In the genomic region with DNA sequence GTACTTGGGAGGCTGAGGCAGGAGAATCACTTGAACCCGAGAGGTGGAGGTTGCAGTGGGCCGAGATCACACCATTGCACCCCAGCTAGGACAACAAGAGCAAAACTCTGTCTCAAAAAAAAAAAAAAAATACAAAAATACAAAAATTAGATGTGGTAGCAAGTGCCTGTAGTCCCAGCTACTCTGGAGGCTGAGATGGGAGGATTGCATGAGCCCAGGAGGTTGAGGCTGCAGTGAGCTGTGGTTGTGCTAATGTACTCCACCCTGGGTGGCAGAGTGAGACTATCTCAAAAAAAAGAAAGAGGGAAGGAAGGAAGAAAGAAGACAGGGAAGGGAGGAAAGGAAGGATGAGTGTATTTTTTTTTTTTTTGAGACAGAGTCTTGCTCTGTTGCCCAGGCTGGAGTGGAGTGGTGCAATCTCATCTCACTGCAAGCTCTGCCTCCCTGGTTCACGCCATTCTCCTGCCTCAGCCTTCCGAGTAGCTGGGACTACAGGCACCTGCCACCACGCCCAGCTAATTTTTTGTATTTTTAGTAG, we compare ENCODE assay signal across 7 cellular contexts. TPM values are rescaled to one million over a fixed set of nuclear protein-coding genes. Genes with fewer than 3 reads are reported as not detected.
A peak's percentile ranks its signal among the peaks of the same experiment; 100 is the strongest.
DNase-seq lines count a peak whose midpoint lies in the region; ATAC-seq, FAIRE-seq and TF ChIP-seq lines count a peak whose summit lies in the region.
"Not testable (repeated sequence)": the region's sequence is repeated elsewhere in the genome, so short reads cannot be mapped to it uniquely, and the experiment has no call there.

No MANE protein-coding gene starts in this region.

- DNase-seq in Caco-2; T-helper 17 cell; activated CD4-positive, alpha-beta memory T cell treated with anti-CD3 and anti-CD28 coated beads for 36 hours; astrocyte (ENCODE audit: low read depth); central memory CD8-positive, alpha-beta T cell (ENCODE audit: low spot score in 2 of 2); stimulated activated naive CD8-positive, alpha-beta T cell treated with anti-CD3 and anti-CD28 coated beads, Interleukin-15, amount 100 ng/mL, for 72 hours: not testable (repeated sequence)

- H3K27me3 Mint-ChIP-seq in Caco-2 (ENCODE audit: insufficient read depth, unreplicated experiment); T-helper 17 cell; activated CD4-positive, alpha-beta memory T cell treated with anti-CD3 and anti-CD28 coated beads for 36 hours; activated T-helper 17 cell treated with anti-CD3 and anti-CD28 coated beads, Interleukin-2, amount 50 U/mL, for 72 hours; astrocyte (ENCODE audit: low read depth, unreplicated experiment); central memory CD8-positive, alpha-beta T cell; stimulated activated naive CD8-positive, alpha-beta T cell treated with anti-CD3 and anti-CD28 coated beads, Interleukin-15, amount 100 ng/mL, for 72 hours: not testable (repeated sequence)

- H3K36me3 Mint-ChIP-seq in Caco-2 (ENCODE audit: insufficient read depth, unreplicated experiment) (peaks cover 100% of the 10 kb centered on the region), T-helper 17 cell (ENCODE audit: low read depth) (peaks cover 23% of the 10 kb centered on the region), astrocyte (ENCODE audit: low read depth, unreplicated experiment) (peaks cover 13% of the 10 kb centered on the region)
- H3K36me3 Mint-ChIP-seq in activated CD4-positive, alpha-beta memory T cell treated with anti-CD3 and anti-CD28 coated beads for 36 hours: peaks cover 60% of the 10 kb centered on the region
- H3K36me3 Mint-ChIP-seq in activated T-helper 17 cell treated with anti-CD3 and anti-CD28 coated beads, Interleukin-2, amount 50 U/mL, for 72 hours (ENCODE audit: low read depth): peaks cover 100% of the 10 kb centered on the region
- peaks cover 90% of the 10 kb centered on the region for H3K36me3 Mint-ChIP-seq in central memory CD8-positive, alpha-beta T cell (ENCODE audit: insufficient read depth)

- H3K4me1 ChIP-seq in Caco-2; astrocyte (ENCODE audit: insufficient read depth, low read length): not testable (repeated sequence)

- H3K27ac ChIP-seq in astrocyte (ENCODE audit: low read depth, low read length): not testable (repeated sequence)

- peak overlapping the region; percentile 24 for H3K27ac Mint-ChIP-seq in Caco-2 (ENCODE audit: unreplicated experiment)
- peak overlapping the region; percentile 76 for H3K27ac Mint-ChIP-seq in T-helper 17 cell
- peak overlapping the region; percentile 13 for H3K27ac Mint-ChIP-seq in activated CD4-positive, alpha-beta memory T cell treated with anti-CD3 and anti-CD28 coated beads for 36 hours
- H3K27ac Mint-ChIP-seq in activated T-helper 17 cell treated with anti-CD3 and anti-CD28 coated beads, Interleukin-2, amount 50 U/mL, for 72 hours: peak overlapping the region; percentile 73
- peak overlapping the region; percentile 0 for H3K27ac Mint-ChIP-seq in astrocyte (ENCODE audit: unreplicated experiment)
- H3K27ac Mint-ChIP-seq in central memory CD8-positive, alpha-beta T cell (ENCODE audit: low read depth): peak overlapping the region; percentile 55
- H3K27ac Mint-ChIP-seq in stimulated activated naive CD8-positive, alpha-beta T cell treated with anti-CD3 and anti-CD28 coated beads, Interleukin-15, amount 100 ng/mL, for 72 hours: peak overlapping the region; percentile 34 to 89

- TF ChIP-seq CTCF in Caco-2 (IDR thresholded peaks at IDR 0.05; ENCODE audit: insufficient read depth in 1 of 2, low read depth in 1 of 2, low read length in 1 of 2, severe bottlenecking in 1 of 2, unreplicated experiment in 1 of 2); astrocyte (IDR thresholded peaks at IDR 0.05; ENCODE audit: insufficient read depth, low read depth, low read length): not testable (repeated sequence)

- not testable (repeated sequence) for FAIRE-seq in astrocyte (lab: Jason Lieb, UNC)

- not testable (repeated sequence) for H2AFZ ChIP-seq in astrocyte (ENCODE audit: low read depth, low read length)

- H3K9me3 ChIP-seq in Caco-2; T-helper 17 cell (ENCODE audit: control insufficient read depth, low read length, poor library complexity, severe bottlenecking); astrocyte (ENCODE audit: insufficient read depth, low read depth, low read length): not testable (repeated sequence)

- CTCF ChIA-PET in Caco-2 (lab: Charles Lee): not testable (repeated sequence)
- CTCF ChIA-PET in activated CD4-positive, alpha-beta memory T cell treated with anti-CD3 and anti-CD28 coated beads for 36 hours (lab: Charles Lee): interaction anchor here (1.1 kb wide), 1 partner anchor 12 kb away, joined by 3 read pairs; the partner anchor contains the start of gene KIFBP

- not testable (repeated sequence) for ATAC-seq in T-helper 17 cell; activated T-helper 17 cell treated with anti-CD3 and anti-CD28 coated beads, Interleukin-2, amount 50 U/mL, for 72 hours (replicated peaks); central memory CD8-positive, alpha-beta T cell (replicated peaks; ENCODE audit: extremely low read depth, poor library complexity, severe bottlenecking); stimulated activated naive CD8-positive, alpha-beta T cell treated with anti-CD3 and anti-CD28 coated beads, Interleukin-15, amount 100 ng/mL, for 72 hours

- H3K9ac ChIP-seq in astrocyte (ENCODE audit: low read length): not testable (repeated sequence)

- intact Hi-C loops in Caco-2 (cut with micrococcal nuclease; ENCODE audit: unreplicated experiment); activated CD4-positive, alpha-beta memory T cell treated with anti-CD3 and anti-CD28 coated beads for 36 hours (cut with micrococcal nuclease): not testable (repeated sequence)

- H3K4me1 Mint-ChIP-seq in Caco-2 (ENCODE audit: low read depth, unreplicated experiment); activated CD4-positive, alpha-beta memory T cell treated with anti-CD3 and anti-CD28 coated beads for 36 hours (ENCODE audit: low read depth); activated T-helper 17 cell treated with anti-CD3 and anti-CD28 coated beads, Interleukin-2, amount 50 U/mL, for 72 hours; astrocyte (ENCODE audit: low read depth, unreplicated experiment); central memory CD8-positive, alpha-beta T cell: not testable (repeated sequence)
- H3K4me1 Mint-ChIP-seq in T-helper 17 cell: peaks cover 10% of the 10 kb centered on the region
- peaks cover 13% of the 10 kb centered on the region for H3K4me1 Mint-ChIP-seq in stimulated activated naive CD8-positive, alpha-beta T cell treated with anti-CD3 and anti-CD28 coated beads, Interleukin-15, amount 100 ng/mL, for 72 hours

- H3K36me3 ChIP-seq in Caco-2 (ENCODE audit: control insufficient read depth, insufficient read depth, low read length) (peaks cover 16% of the 10 kb centered on the region), astrocyte (ENCODE audit: insufficient read depth, low read length) (peaks cover 85% of the 10 kb centered on the region)

- peaks cover 53% of the 10 kb centered on the region for H4K20me1 ChIP-seq in astrocyte (ENCODE audit: insufficient read depth, low read length)

- H3K9me3 Mint-ChIP-seq in Caco-2 (ENCODE audit: unreplicated experiment); activated CD4-positive, alpha-beta memory T cell treated with anti-CD3 and anti-CD28 coated beads for 36 hours; activated T-helper 17 cell treated with anti-CD3 and anti-CD28 coated beads, Interleukin-2, amount 50 U/mL, for 72 hours; astrocyte (ENCODE audit: unreplicated experiment); central memory CD8-positive, alpha-beta T cell; stimulated activated naive CD8-positive, alpha-beta T cell treated with anti-CD3 and anti-CD28 coated beads, Interleukin-15, amount 100 ng/mL, for 72 hours: not testable (repeated sequence)

- H3K4me3 Mint-ChIP-seq in Caco-2 (ENCODE audit: unreplicated experiment); T-helper 17 cell; activated CD4-positive, alpha-beta memory T cell treated with anti-CD3 and anti-CD28 coated beads for 36 hours; activated T-helper 17 cell treated with anti-CD3 and anti-CD28 coated beads, Interleukin-2, amount 50 U/mL, for 72 hours; astrocyte (ENCODE audit: unreplicated experiment); central memory CD8-positive, alpha-beta T cell; stimulated activated naive CD8-positive, alpha-beta T cell treated with anti-CD3 and anti-CD28 coated beads, Interleukin-15, amount 100 ng/mL, for 72 hours: not testable (repeated sequence)

- not testable (repeated sequence) for BruUV-seq in Caco-2 (replicated peaks; lab: Mats Ljungman, UMichigan)

- H3K27me3 ChIP-seq in Caco-2 (replicated peaks; ENCODE audit: control insufficient read depth, insufficient read depth, low read length); astrocyte (ENCODE audit: insufficient read depth, low read length): not testable (repeated sequence)

- not testable (repeated sequence) for H3K4me3 ChIP-seq in Caco-2 (ENCODE audit: low read depth, low read length); astrocyte (ENCODE audit: insufficient read depth, low read depth, low read length)

- not testable (repeated sequence) for H3K4me2 ChIP-seq in astrocyte (ENCODE audit: low read length)

- POLR2A ChIA-PET in Caco-2 (lab: Charles Lee): not testable (repeated sequence)
- POLR2A ChIA-PET in activated CD4-positive, alpha-beta memory T cell treated with anti-CD3 and anti-CD28 coated beads for 36 hours (lab: Charles Lee): interaction anchor here (0.7 kb wide), 1 partner anchor 19 kb away, joined by 6 read pairs; no protein-coding TSS in a partner anchor

- H3K79me2 ChIP-seq in astrocyte (ENCODE audit: insufficient read depth, low read length): peaks cover 37% of the 10 kb centered on the region

RNA-seq across cellular contexts. Expression of gene KIFBP, which starts 12.6 kb away (rescaled TPM):
- total RNA-seq in Caco-2 (2022): 57.6 and 58.9 TPM in 2 replicates
- total RNA-seq in T-helper 17 cell: 1 to 10 TPM; 4.6 to 5.5 TPM
- 10 to 100 TPM; 23.0 to 25.2 TPM for total RNA-seq in activated CD4-positive, alpha-beta memory T cell treated with anti-CD3 and anti-CD28 coated beads for 36 hours
- 10 to 100 TPM in 1 of 2 donors, 1 to 10 TPM in 1; 8.2 to 13.1 TPM for total RNA-seq in activated T-helper 17 cell treated with anti-CD3 and anti-CD28 coated beads, Interleukin-2, amount 50 U/mL, for 72 hours
- 34.9 and 39.2 TPM in 2 replicates for total RNA-seq in astrocyte

RNA-seq across cellular contexts. Expression of gene DDX21, which starts 20.0 kb away (rescaled TPM):
- 239 and 243 TPM in 2 replicates for total RNA-seq in Caco-2 (2022)
- total RNA-seq in T-helper 17 cell: 100 to 1,000 TPM; 130 to 134 TPM
- 100 to 1,000 TPM; 156 to 158 TPM for total RNA-seq in activated CD4-positive, alpha-beta memory T cell treated with anti-CD3 and anti-CD28 coated beads for 36 hours
- 100 to 1,000 TPM in 1 of 2 donors, 10 to 100 TPM in 1; 77.8 to 176 TPM for total RNA-seq in activated T-helper 17 cell treated with anti-CD3 and anti-CD28 coated beads, Interleukin-2, amount 50 U/mL, for 72 hours
- 116 and 125 TPM in 2 replicates for total RNA-seq in astrocyte

Comparison
In these comparisons a context has a peak if more than half of its experiments do, and no peak if none do; other contexts are left out.
1. H3K27ac Mint-ChIP-seq: peak in every context shown above with its lines; median percentile 76 in T-helper 17 cell; 73 in activated T-helper 17 cell treated with anti-CD3 and anti-CD28 coated beads, Interleukin-2, amount 50 U/mL, for 72 hours; 62 in stimulated activated naive CD8-positive, alpha-beta T cell treated with anti-CD3 and anti-CD28 coated beads, Interleukin-15, amount 100 ng/mL, for 72 hours; 55 in central memory CD8-positive, alpha-beta T cell; 24 in Caco-2; 13 in activated CD4-positive, alpha-beta memory T cell treated with anti-CD3 and anti-CD28 coated beads for 36 hours; 0 in astrocyte.